Comparison of ENCODE assay signal across 8 cellular contexts in the genomic region with DNA sequence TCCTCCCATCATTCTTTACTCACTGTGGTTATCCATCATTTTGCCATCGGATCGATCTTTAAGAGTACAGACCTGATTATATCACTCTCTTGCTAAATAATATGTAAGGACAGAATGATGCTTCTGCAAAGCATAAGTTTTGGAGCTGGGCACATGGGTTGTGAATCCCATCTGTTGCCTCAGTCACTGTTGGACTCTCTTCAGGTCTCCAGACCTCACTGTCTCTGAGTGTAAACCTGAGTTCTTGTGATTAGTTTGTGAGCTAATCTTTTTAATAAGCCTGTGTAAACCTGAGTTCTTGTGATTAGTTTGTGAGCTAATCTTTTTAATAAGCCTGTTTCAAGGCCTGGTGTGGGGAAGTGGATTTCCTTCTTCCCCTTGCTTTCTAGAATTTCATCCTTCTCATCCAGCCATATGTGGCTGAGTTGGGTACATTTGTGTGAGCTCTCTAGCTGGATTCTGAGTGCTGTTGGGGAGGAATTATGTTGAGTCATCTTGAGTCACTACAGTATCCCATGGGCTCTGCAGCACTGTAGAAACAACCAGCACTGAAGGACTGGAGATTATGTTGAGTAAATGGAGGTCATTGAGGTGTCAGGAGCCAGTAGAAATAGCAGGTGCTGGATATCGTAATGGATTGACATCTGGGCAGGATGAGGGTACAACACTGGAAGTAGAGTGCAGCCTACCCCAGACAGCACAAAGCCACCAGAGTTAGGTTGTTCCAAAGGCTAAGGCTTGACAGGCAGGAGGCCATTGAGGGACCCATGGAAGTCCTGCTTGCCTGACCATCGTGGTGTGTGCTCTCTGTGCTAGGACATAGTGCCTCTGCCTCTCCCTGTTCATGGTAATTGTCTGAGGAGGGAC. TPM values are rescaled to one million over a fixed set of nuclear protein-coding genes. Genes with fewer than 3 reads are reported as not detected.
A peak's percentile ranks its signal among the peaks of the same experiment; 100 is the strongest.
DNase-seq lines count a peak whose midpoint lies in the region; ATAC-seq and TF ChIP-seq lines count a peak whose summit lies in the region.

No MANE protein-coding gene starts in this region.

- no peak overlapping the region for H3K4me3 ChIP-seq in adrenal gland

- TF ChIP-seq POLR2A in adrenal gland (IDR thresholded peaks at IDR 0.05), result no peak

- no peak for TF ChIP-seq CTCF in adrenal gland (IDR thresholded peaks at IDR 0.05)
- no peak for TF ChIP-seq CTCF in GM10266 (IDR thresholded peaks at IDR 0.05; ENCODE audit: control insufficient read depth, insufficient read depth, low read depth, missing control alignments)

- peaks cover 2 to 11% of the 10 kb centered on the region in 2 donors for H3K4me1 ChIP-seq in adrenal gland (replicated peaks in 1 of 2)

- intact Hi-C loops in adrenal gland (cut with DNase I), result no loop called here

- in situ Hi-C loops in ACHN (cut with HindIII; ENCODE audit: low pct_ligation_motif_present, low pct_unique_long_range_greater_than_20kb, low sequenced_read_pairs), result no loop called here

- H3K27ac ChIP-seq in adrenal gland, result peak overlapping the region in 3 of 5 donors; percentile 14 to 77 (median 52)

- H3K36me3 ChIP-seq in adrenal gland (replicated peaks in 1 of 2), result peaks cover 0 to 9% of the 10 kb centered on the region in 2 donors

- no peak for ATAC-seq in HG02981 (IDR thresholded peaks at IDR 0.05; ENCODE audit: unreplicated experiment)
- no peak for ATAC-seq in HG02763 (IDR thresholded peaks at IDR 0.05; ENCODE audit: unreplicated experiment)

- no peaks in the 10 kb centered on the region for H3K9me3 ChIP-seq in adrenal gland (replicated peaks in 1 of 3)

- DNase-seq in ACHN, result peak; percentile 62
- DNase-seq in HK-2 (ENCODE audit: unreplicated experiment), result peak; percentile 37
- DNase-seq in adrenal gland, result peak in 5 of 7 donors; percentile 33 to 53 (median 37)
- DNase-seq in iris pigment epithelial cell (ENCODE audit: low read depth), result peak; percentile 94
- DNase-seq in stimulated activated CD8-positive, alpha-beta memory T cell treated with anti-CD3 and anti-CD28 coated beads, Interleukin-4, amount 100 ng/mL, for 48 hours, result no peak
- no peak for DNase-seq in GM10266 (ENCODE audit: extremely low spot score)

- H3K27me3 ChIP-seq in adrenal gland, result no peaks in the 10 kb centered on the region

- WGBS in adrenal gland, 4 donors, result 75 to 84% (median 80%) methylated on average over 4 of the region's 4 CpGs

RNA-seq across cellular contexts. Expression of a gene that starts 52.4 kb away (rescaled TPM):
- total RNA-seq in adrenal gland, result 100 to 1,000 TPM in 6 of 8 donors, 10 to 100 TPM in 2; 88.2 to 191 (median 145) TPM
- 100 to 1,000 TPM in 2 of 3 donors, under 1 TPM in 1; 0.64 to 540 (median 534) TPM for polyA plus RNA-seq in adrenal gland

Comparison
In these comparisons a context has a peak if more than half of its experiments do, and no peak if none do; other contexts are left out.
1. DNase-seq: peak in ACHN (single experiment), HK-2 (single experiment), adrenal gland (5 of 7) and iris pigment epithelial cell (single experiment); none in stimulated activated CD8-positive, alpha-beta memory T cell treated with anti-CD3 and anti-CD28 coated beads, Interleukin-4, amount 100 ng/mL, for 48 hours (single experiment) and GM10266 (single experiment).